ENCODE assay signal across 9 cellular contexts in genomic region chr10:103659674-103660363, GRCh38.
DNase-seq lines count a peak whose midpoint lies in the region; ATAC-seq, FAIRE-seq and TF ChIP-seq lines count a peak whose summit lies in the region.
"Had no signal": no experiment of that assay in that cellular context is flagged by ENCODE, and none has a peak within 500 bp of the region (broad histone marks: within the 10 kb centered on the region; RNA-seq: fewer than 3 reads in every experiment).

No MANE protein-coding gene starts in this region.

- H3K9me3 ChIP-seq in adrenal gland (replicated peaks in 1 of 3) (no peaks in the 10 kb centered on the region), heart left ventricle (peaks cover 0 to 9% (median 0%) of the 10 kb centered on the region in 12 donors), WERI-Rb-1 (ENCODE audit: severe bottlenecking) (no peaks in the 10 kb centered on the region)

- in situ Hi-C loops in ACHN (cut with HindIII; ENCODE audit: low pct_ligation_motif_present, low pct_unique_long_range_greater_than_20kb, low sequenced_read_pairs), result no loop called here

- H3K27me3 ChIP-seq in adrenal gland, result no peaks in the 10 kb centered on the region
- H3K27me3 ChIP-seq in heart left ventricle, result no peaks in the 10 kb centered on the region
- H3K27me3 ChIP-seq in rectal smooth muscle tissue (ENCODE audit: control insufficient read depth, insufficient read depth, low read length), result no peaks in the 10 kb centered on the region
- H3K27me3 ChIP-seq in WERI-Rb-1 (ENCODE audit: insufficient read depth, low read depth, severe bottlenecking), result no peaks in the 10 kb centered on the region

- 22 to 36% (median 25%) methylated on average over 6 to 11 of the region's 11 CpGs for WGBS in adrenal gland, 4 donors
- 29 to 42% (median 36%) methylated on average over 7 to 11 of the region's 11 CpGs for WGBS in heart left ventricle, 4 donors

- peak; percentile 73 for ATAC-seq in GM18508 (IDR thresholded peaks at IDR 0.05; ENCODE audit: insufficient read depth, unreplicated experiment)
- peak; percentile 54 for ATAC-seq in HG03025 (IDR thresholded peaks at IDR 0.05; ENCODE audit: low FRiP score, unreplicated experiment)
- ATAC-seq in heart left ventricle, result peak; percentile 77 to 90 (median 78)

- H3K9ac ChIP-seq in rectal smooth muscle tissue (ENCODE audit: low read length), result peak overlapping the region; percentile 25
- H3K9ac ChIP-seq: KMS-11 had no signal

- H3K4me1 ChIP-seq in adrenal gland (replicated peaks in 1 of 2) (peaks cover 20 to 26% of the 10 kb centered on the region in 2 donors), heart left ventricle (peaks cover 0 to 55% (median 31%) of the 10 kb centered on the region in 12 donors), rectal smooth muscle tissue (ENCODE audit: control insufficient read depth, insufficient read depth, low read length) (peaks cover 23% of the 10 kb centered on the region)

- H3K27ac ChIP-seq in adrenal gland (peak overlapping the region; percentile 45 to 95 (median 85)), heart left ventricle (peak overlapping the region; percentile 79 to 97 (median 90)), rectal smooth muscle tissue (ENCODE audit: low read depth, low read length) (peak overlapping the region; percentile 96), WERI-Rb-1 (no peak overlapping the region)
- H3K27ac ChIP-seq: KMS-11 had no signal

- intact Hi-C loops in adrenal gland (cut with DNase I), result no loop called here
- intact Hi-C loops in heart left ventricle (cut with DNase I), result loop anchor here in 3 of 10 donors (5.0 kb wide), 1 partner anchor 43 kb away; no protein-coding TSS in a partner anchor

- DNase-seq in ACHN (peak; percentile 96), RCC 7860 (ENCODE audit: low spot score) (peak; percentile 85), adrenal gland (peak; percentile 68 to 93 (median 84)), heart left ventricle (peak; percentile 70 to 80 (median 76)), WERI-Rb-1 (no peak)

- peak in 1 of 2 donors; percentile 72 for TF ChIP-seq POLR2A in adrenal gland (IDR thresholded peaks at IDR 0.05)
- TF ChIP-seq POLR2A in heart left ventricle (IDR thresholded peaks at IDR 0.05), result no peak

- H3K4me3 ChIP-seq in adrenal gland (peak overlapping the region; percentile 53 to 73 (median 54)), heart left ventricle (peak overlapping the region; percentile 38 to 74 (median 61)), rectal smooth muscle tissue (ENCODE audit: low read length) (peak overlapping the region; percentile 82), WERI-Rb-1 (ENCODE audit: low read depth, low read length) (no peak overlapping the region)

- peak in 1 of 6 experiments; percentile 21 for TF ChIP-seq CTCF in adrenal gland (IDR thresholded peaks at IDR 0.05)
- TF ChIP-seq CTCF in heart left ventricle (IDR thresholded peaks at IDR 0.05), result peak in 1 of 12 donors; percentile 7
- no peak for TF ChIP-seq CTCF in WERI-Rb-1 (IDR thresholded peaks at IDR 0.05; ENCODE audit: low read depth, low read length)

- H3K36me3 ChIP-seq in adrenal gland (replicated peaks in 1 of 2) (peaks cover 0 to 18% of the 10 kb centered on the region in 2 donors), heart left ventricle (peaks cover 0 to 33% (median 4%) of the 10 kb centered on the region in 9 donors), rectal smooth muscle tissue (ENCODE audit: control insufficient read depth, insufficient read depth, low read length) (peaks cover 22% of the 10 kb centered on the region), WERI-Rb-1 (no peaks in the 10 kb centered on the region)

- FAIRE-seq in RCC 7860 (lab: Jason Lieb, UNC), result peak; percentile 88
